Comparison of ENCODE assay signal across 23 cellular contexts in the genomic region with DNA sequence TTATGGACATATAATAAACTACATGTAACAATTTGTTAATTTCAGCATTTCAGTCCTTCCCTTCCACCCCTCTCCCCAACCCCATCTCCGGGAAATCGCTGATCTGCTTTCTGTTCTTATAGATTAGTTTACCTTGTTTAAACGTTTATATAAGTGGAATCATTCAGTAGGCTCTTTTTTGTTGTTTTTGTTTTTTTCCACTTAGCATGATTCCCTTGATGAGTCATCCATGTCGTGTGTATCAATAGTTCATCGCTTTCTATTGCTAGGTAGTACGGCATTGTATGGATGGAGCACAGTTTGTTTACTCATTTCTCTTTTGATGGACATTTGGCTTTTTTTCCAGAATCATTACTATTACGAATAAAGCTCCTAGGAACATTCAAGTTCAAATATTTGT. TPM values are rescaled to one million over a fixed set of nuclear protein-coding genes. Genes with fewer than 3 reads are reported as not detected.
"Had no signal": no experiment of that assay in that cellular context is flagged by ENCODE, and none has a peak within 500 bp of the region (broad histone marks: within the 10 kb centered on the region; RNA-seq: fewer than 3 reads in every experiment).

No MANE protein-coding gene starts in this region.

- H3K36me3 Mint-ChIP-seq: IgD-negative memory B cell, T-cell had no signal

- H3K4me3 ChIP-seq: K562 had no signal

- H3K4me2 ChIP-seq: KMS-11, SK-N-SH had no signal

- H3K9ac ChIP-seq: KMS-11, SK-N-SH had no signal

- DNase-seq: Kasumi-1, MM.1S, NCI-H1092 treated with DMSO at 0.1 percent for 48 hours, NCI-H1436, NCI-H187, NCI-H2029, NCI-H2081 treated with DMSO at 0.1 percent for 48 hours, NCI-H2171 treated with DMSO at 0.1 percent for 48 hours, NCI-H446, NCI-H510A, NCI-H524 treated with DMSO at 0.1 percent for 48 hours, NCI-H69, NCI-H774, Right ventricle myocardium superior, RPMI8226, SK-N-SH, SW 1271, T-cell had no signal

- H3K27ac ChIP-seq: KMS-11 had no signal

- H3K4me1 Mint-ChIP-seq: IgD-negative memory B cell, T-cell had no signal

- H3K9me3 ChIP-seq: SK-N-SH had no signal

- H3K4me3 Mint-ChIP-seq: IgD-negative memory B cell, T-cell had no signal

- ATAC-seq: HepG2, K562, T-cell had no signal

- FAIRE-seq: HepG2, K562, RCC 7860 had no signal

- H3K27ac Mint-ChIP-seq: IgD-negative memory B cell, T-cell had no signal

RNA-seq across cellular contexts. Expression of a gene that starts 23.5 kb away (rescaled TPM):
- polyA plus RNA-seq: IgD-negative memory B cell had no signal
